13 cellular contexts compared by ENCODE assay signal in the genomic region with DNA sequence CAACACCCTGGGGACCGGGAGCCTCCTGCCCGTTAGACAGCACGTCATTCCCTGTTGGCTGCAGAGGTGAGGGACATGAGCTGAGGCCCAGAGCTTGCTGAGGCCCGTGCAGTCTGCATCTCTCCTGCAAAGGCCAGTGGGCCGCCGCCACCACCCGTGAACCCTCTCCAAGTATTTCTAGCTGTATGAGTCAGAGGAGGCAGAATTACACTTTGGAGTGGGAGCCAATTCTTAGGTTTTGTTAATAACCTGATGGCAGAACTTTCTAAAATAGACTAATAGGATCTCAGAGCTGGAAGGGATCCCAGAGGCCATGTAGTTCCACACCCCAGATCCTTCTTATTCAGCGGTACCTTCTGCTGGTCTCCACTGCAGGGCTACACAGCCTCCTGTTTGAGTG.
A peak's percentile ranks its signal among the peaks of the same experiment; 100 is the strongest.
DNase-seq lines count a peak whose midpoint lies in the region; ATAC-seq and TF ChIP-seq lines count a peak whose summit lies in the region.
"Had no signal": no experiment of that assay in that cellular context is flagged by ENCODE, and none has a peak within 500 bp of the region (broad histone marks: within the 10 kb centered on the region; RNA-seq: fewer than 3 reads in every experiment).

No MANE protein-coding gene starts in this region.

- H3K27ac ChIP-seq in VCaP, result peak overlapping the region; percentile 32

- DNase-seq in AG08396 (ENCODE audit: low spot score) (peak; percentile 60), head of caudate nucleus (peak in 35 of 42 donors; percentile 13 to 78 (median 42)), putamen (ENCODE audit: low spot score) (peak; percentile 51), DMS53 treated with DMSO at 0.1 percent for 48 hours (lab: John Stamatoyannopoulos, UW; ENCODE audit: unreplicated experiment) (no peak)
- DNase-seq: activated CD4-positive, alpha-beta T cell treated with anti-CD3 and anti-CD28 coated beads for 4 hours; central memory CD4-positive, alpha-beta T cell; GDM1; NCI-H1694; stimulated activated CD4-positive, alpha-beta T cell treated with anti-CD3 and anti-CD28 coated beads, Interleukin-4, amount 100 ng/mL, for 1 hour had no signal

- no peak for ATAC-seq in HG02970 (IDR thresholded peaks at IDR 0.05; ENCODE audit: low FRiP score, unreplicated experiment)
- ATAC-seq in HG03571 (IDR thresholded peaks at IDR 0.05; ENCODE audit: unreplicated experiment), result no peak
- no peak for ATAC-seq in HG03097 (IDR thresholded peaks at IDR 0.05; ENCODE audit: low FRiP score, unreplicated experiment)

- no peak for TF ChIP-seq CTCF in VCaP (conservative IDR thresholded peaks at IDR 0.05)

- intact Hi-C loops in head of caudate nucleus (cut with DNase I), result no loop called here
